Comparison of ENCODE assay signal across 9 cellular contexts in genomic region chr7:17275749-17276671, GRCh38. TPM values are rescaled to one million over a fixed set of nuclear protein-coding genes. Genes with fewer than 3 reads are reported as not detected.
DNase-seq lines count a peak whose midpoint lies in the region; ATAC-seq and TF ChIP-seq lines count a peak whose summit lies in the region.
"Had no signal": no experiment of that assay in that cellular context is flagged by ENCODE, and none has a peak within 500 bp of the region (broad histone marks: within the 10 kb centered on the region; RNA-seq: fewer than 3 reads in every experiment).

No MANE protein-coding gene starts in this region.

- H3K4me1 ChIP-seq in DOHH2 (ENCODE audit: control insufficient read depth, low read length) (peaks cover 33% of the 10 kb centered on the region), RWPE2 (ENCODE audit: insufficient read depth, poor library complexity, severe bottlenecking) (peaks cover 29% of the 10 kb centered on the region), Karpas-422 (ENCODE audit: low read length) (no peaks in the 10 kb centered on the region)

- DNase-seq in RWPE2 (ENCODE audit: low spot score) (no peak), fibroblast of the conjunctiva (ENCODE audit: low read depth) (peak; percentile 94), retinal pigment epithelial cell (ENCODE audit: low read depth) (peak; percentile 89), NCI-H2029 treated with DMSO at 0.1 percent for 48 hours (lab: John Stamatoyannopoulos, UW) (no peak), middle frontal gyrus (ENCODE audit: extremely low spot score, low spot score) (no peak), Karpas-422 (no peak)
- DNase-seq: activated gamma-delta T cell treated with Interleukin-2 at 50 U/mL for 16 hours had no signal

- H3K9me3 ChIP-seq in DOHH2 (ENCODE audit: control insufficient read depth, insufficient read depth, low read length) = peaks cover 2% of the 10 kb centered on the region; the same call in 1 of the 2 replicates
- no peaks in the 10 kb centered on the region for H3K9me3 ChIP-seq in RWPE2 (ENCODE audit: severe bottlenecking)
- peaks cover 1% of the 10 kb centered on the region; the same call in 1 of the 2 replicates for H3K9me3 ChIP-seq in Karpas-422 (ENCODE audit: low read length)

- no peak overlapping the region; the same call in 1 of the 2 replicates for H3K27ac ChIP-seq in DOHH2 (ENCODE audit: low read depth, low read length)
- peak overlapping the region; percentile 67 for H3K27ac ChIP-seq in RWPE2 (ENCODE audit: poor library complexity, severe bottlenecking)
- no peak overlapping the region for H3K27ac ChIP-seq in Karpas-422 (ENCODE audit: low read length)

- H3K79me2 ChIP-seq in DOHH2 (ENCODE audit: control insufficient read depth, low read length) (no peaks in the 10 kb centered on the region), Karpas-422 (ENCODE audit: low read length) (no peaks in the 10 kb centered on the region)

- no peak overlapping the region for H3K9ac ChIP-seq in Karpas-422 (ENCODE audit: low read length)

- H3K36me3 ChIP-seq in DOHH2 (ENCODE audit: control insufficient read depth, low read length) (no peaks in the 10 kb centered on the region), RWPE2 (ENCODE audit: low read depth) (no peaks in the 10 kb centered on the region), Karpas-422 (ENCODE audit: insufficient read depth, low read length) (no peaks in the 10 kb centered on the region)

- H2AFZ ChIP-seq in Karpas-422 (ENCODE audit: low read length) = no peak overlapping the region

- peak overlapping the region; percentile 35 for H3K4me2 ChIP-seq in DOHH2 (ENCODE audit: low read length)
- no peak overlapping the region for H3K4me2 ChIP-seq in Karpas-422 (ENCODE audit: low read depth, low read length, poor library complexity, severe bottlenecking)

- 0 out of 2 replicates have a peak, but pooled peaks cover 2% of the 10 kb centered on the region for H3K9me2 ChIP-seq in DOHH2 (replicated peaks; ENCODE audit: control insufficient read depth, low read length)
- no peaks in the 10 kb centered on the region for H3K9me2 ChIP-seq in Karpas-422 (replicated peaks; ENCODE audit: insufficient read depth, low read length)

- no peaks in the 10 kb centered on the region for H3F3A ChIP-seq in DOHH2 (ENCODE audit: control insufficient read depth, insufficient read depth)

- H3K4me3 ChIP-seq in DOHH2 (ENCODE audit: low read length) = peak overlapping the region; percentile 29
- no peak overlapping the region for H3K4me3 ChIP-seq in RWPE2 (ENCODE audit: severe bottlenecking)
- H3K4me3 ChIP-seq in retinal pigment epithelial cell (ENCODE audit: low read length) = no peak overlapping the region
- H3K4me3 ChIP-seq in Karpas-422 (ENCODE audit: low read length) = no peak overlapping the region

- TF ChIP-seq CTCF in DOHH2 (IDR thresholded peaks at IDR 0.05; ENCODE audit: low read depth, low read length, poor library complexity, severe bottlenecking) = no peak
- TF ChIP-seq CTCF in RWPE2 (IDR thresholded peaks at IDR 0.05; ENCODE audit: poor library complexity, severe bottlenecking) = no peak
- no peak for TF ChIP-seq CTCF in retinal pigment epithelial cell (conservative IDR thresholded peaks at IDR 0.05; ENCODE audit: low read depth, low read length)

- no peaks in the 10 kb centered on the region for H3K27me3 ChIP-seq in DOHH2 (ENCODE audit: control insufficient read depth, low read length)
- no peaks in the 10 kb centered on the region for H3K27me3 ChIP-seq in RWPE2 (ENCODE audit: insufficient read depth, poor library complexity, severe bottlenecking)
- no peaks in the 10 kb centered on the region for H3K27me3 ChIP-seq in Karpas-422 (ENCODE audit: low read length)

- ATAC-seq in RWPE2 (ENCODE audit: low read depth) (peak; percentile 96), HG03565 (IDR thresholded peaks at IDR 0.05; ENCODE audit: unreplicated experiment) (no peak)

- H4K20me1 ChIP-seq in DOHH2 (ENCODE audit: control insufficient read depth, insufficient read depth, low read depth, low read length) (no peaks in the 10 kb centered on the region), Karpas-422 (ENCODE audit: insufficient read depth, low read depth, low read length) (no peaks in the 10 kb centered on the region)

RNA-seq across cellular contexts. Expression of gene AHR, which starts 22.4 kb away (rescaled TPM):
- not detected in 2 replicates for total RNA-seq in Karpas-422 (2014; rRNA removed; shearing (Covaris generic); ENCODE audit: low replicate concordance)

Comparison
In these comparisons a context has a peak if more than half of its experiments do, and no peak if none do; other contexts are left out.
1. DNase-seq: peak in fibroblast of the conjunctiva (single experiment) and retinal pigment epithelial cell (single experiment); none in RWPE2 (single experiment), NCI-H2029 treated with DMSO at 0.1 percent for 48 hours (single experiment), middle frontal gyrus (single experiment) and Karpas-422 (single experiment).